8 cellular contexts compared by ENCODE assay signal in genomic region chr11:93614111-93614784, GRCh38. TPM values are rescaled to one million over a fixed set of nuclear protein-coding genes. Genes with fewer than 3 reads are reported as not detected.
DNase-seq lines count a peak whose midpoint lies in the region; ATAC-seq and TF ChIP-seq lines count a peak whose summit lies in the region.
"Had no signal": no experiment of that assay in that cellular context is flagged by ENCODE, and none has a peak within 500 bp of the region (broad histone marks: within the 10 kb centered on the region; RNA-seq: fewer than 3 reads in every experiment).

No MANE protein-coding gene starts in this region.

- no peak for ATAC-seq in Right ventricle myocardium superior (ENCODE audit: poor library complexity)

- intact Hi-C loops in Right ventricle myocardium superior (cut with DNase I) = no loop called here

- DNase-seq in D341Med (ENCODE audit: low spot score) = peak; percentile 36
- DNase-seq in GM20000 (ENCODE audit: low spot score) = no peak
- peak; percentile 18 for DNase-seq in SHP77 treated with DMSO at 0.1 percent for 48 hours (lab: John Stamatoyannopoulos, UW)
- DNase-seq in hepatic stellate cell (ENCODE audit: low spot score) = peak; percentile 8
- no peak for DNase-seq in effector CD8-positive, alpha-beta T cell (lab: John Stamatoyannopoulos, UW)
- no peak for DNase-seq in Right ventricle myocardium superior
- no peak for DNase-seq in NCI-H128 (lab: John Stamatoyannopoulos, UW; ENCODE audit: unreplicated experiment)
- DNase-seq: NCI-H1105 treated with DMSO at 0.1 percent for 48 hours had no signal

- peak; percentile 5 for TF ChIP-seq CTCF in GM20000 (IDR thresholded peaks at IDR 0.05; ENCODE audit: extremely low read depth, missing control alignments)

RNA-seq across cellular contexts. Expression of gene CEP295, which starts 47.2 kb away (rescaled TPM):
- total RNA-seq in Right ventricle myocardium superior = 4.5 TPM

Comparison
In these comparisons a context has a peak if more than half of its experiments do, and no peak if none do; other contexts are left out.
1. DNase-seq: peak in D341Med (single experiment), SHP77 treated with DMSO at 0.1 percent for 48 hours (single experiment) and hepatic stellate cell (single experiment); none in GM20000 (single experiment), effector CD8-positive, alpha-beta T cell (single experiment), Right ventricle myocardium superior (single experiment) and NCI-H128 (single experiment).